23 cellular contexts compared by ENCODE assay signal in the genomic region with DNA sequence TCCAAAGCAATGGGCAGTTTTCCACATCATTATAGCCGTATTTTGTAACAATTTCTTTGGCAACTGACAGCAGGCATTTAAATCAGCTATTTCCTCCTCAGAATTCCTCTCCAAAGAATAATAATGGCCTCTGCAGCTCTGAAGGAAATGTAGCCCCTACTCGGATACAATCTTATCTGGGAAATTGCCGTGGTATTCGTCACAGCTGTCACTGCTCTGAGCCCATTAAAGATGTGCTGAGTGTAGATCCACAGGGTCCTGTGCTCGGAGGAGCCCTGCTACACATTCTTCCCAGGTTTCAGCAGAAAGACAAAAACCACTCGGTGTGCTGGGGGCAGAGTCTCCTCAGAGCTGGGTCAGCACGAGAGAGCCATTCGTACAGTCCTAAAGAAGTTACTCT.
"Had no signal": no experiment of that assay in that cellular context is flagged by ENCODE, and none has a peak within 500 bp of the region (broad histone marks: within the 10 kb centered on the region; RNA-seq: fewer than 3 reads in every experiment).

No MANE protein-coding gene starts in this region.

- H3K9me3 Mint-ChIP-seq: activated T-helper 2 cell treated with anti-CD3 and anti-CD28 coated beads, Interferon-gamma antibody, Interleukin-2, Interleukin-4, amounts not matched to agents 10 μg/mL and 5 μg/mL and 100 μg/mL, durations not matched to agents 14 hours and 24 hours and 36 hours; T-helper 2 cell treated with Interferon-gamma antibody and Interleukin-4, amounts not matched to agents 5 μg/mL and 100 μg/mL, for 36 hours had no signal

- H3K36me3 ChIP-seq: breast epithelium, gastrocnemius medialis, neutrophil, ovary, stomach, thyroid gland had no signal

- H3K4me1 ChIP-seq: breast epithelium, gastrocnemius medialis, stomach, thyroid gland had no signal

- H3K27ac Mint-ChIP-seq: activated B cell treated with CpG ODN at 0.5 μM for 24 hours; activated CD8-positive, alpha-beta memory T cell treated with anti-CD3 and anti-CD28 coated beads, Interleukin-2, amount 10 ng/mL, durations not matched to agents 7 days and 5 days; activated CD8-positive, alpha-beta T cell treated with anti-CD3 and anti-CD28 coated beads, Interleukin-2, amount 10 ng/mL, durations not matched to agents 7 days and 5 days; activated naive CD4-positive, alpha-beta T cell treated with anti-CD3 and anti-CD28 coated beads, Interleukin-2, amount 50 U/mL, for 72 hours; activated T-helper 2 cell treated with anti-CD3 and anti-CD28 coated beads, Interferon-gamma antibody, Interleukin-2, Interleukin-4, amounts not matched to agents 10 μg/mL and 5 μg/mL and 100 μg/mL, durations not matched to agents 14 hours and 24 hours and 36 hours; natural killer cell; progenitor cell of endocrine pancreas; stimulated activated naive B cell treated with anti-CD40 and anti-IgM and Interleukin-4, amounts not matched to agents 10 μg/mL and 1 μg/mL and 100 μg/mL, for 72 hours; T-cell; T-helper 2 cell treated with Interferon-gamma antibody and Interleukin-4, amounts not matched to agents 5 μg/mL and 100 μg/mL, for 36 hours had no signal

- H3K27ac ChIP-seq: breast epithelium, gastrocnemius medialis, neutrophil, ovary, stomach, thyroid gland had no signal

- DNase-seq: activated B cell treated with CpG ODN at 0.5 μM for 24 hours; activated CD4-positive, alpha-beta T cell treated with anti-CD3 and anti-CD28 coated beads, Interleukin-2, amount 50 U/mL, for 1 hour; activated CD8-positive, alpha-beta memory T cell treated with anti-CD3 and anti-CD28 coated beads, Interleukin-2, amount 10 ng/mL, durations not matched to agents 7 days and 5 days; activated CD8-positive, alpha-beta T cell treated with anti-CD3 and anti-CD28 coated beads, Interleukin-2, amount 10 ng/mL, durations not matched to agents 7 days and 5 days; activated T-cell treated with anti-CD3 and anti-CD28 coated beads, Interleukin-2, amount 50 U/mL, for 48 hours; effector CD8-positive, alpha-beta T cell; gastrocnemius medialis; glutamatergic neuron; left ventricle myocardium superior; natural killer cell; ovary; stimulated activated CD4-positive, alpha-beta T cell treated with anti-CD3 and anti-CD28 coated beads, Interleukin-15, amount 100 ng/mL, for 24 hours; stimulated activated CD4-positive, alpha-beta T cell treated with anti-CD3 and anti-CD28 coated beads, Interleukin-2, amount 100 ng/mL, for 24 hours; stimulated activated naive B cell treated with anti-CD40 and anti-IgM and Interleukin-4, amounts not matched to agents 10 μg/mL and 1 μg/mL and 100 μg/mL, for 72 hours; stomach; T-cell; thyroid gland had no signal

- H3K27me3 Mint-ChIP-seq: activated B cell treated with CpG ODN at 0.5 μM for 24 hours, progenitor cell of endocrine pancreas had no signal

- ATAC-seq: activated CD8-positive, alpha-beta memory T cell treated with anti-CD3 and anti-CD28 coated beads, Interleukin-2, amount 10 ng/mL, durations not matched to agents 7 days and 5 days; activated CD8-positive, alpha-beta T cell treated with anti-CD3 and anti-CD28 coated beads, Interleukin-2, amount 10 ng/mL, durations not matched to agents 7 days and 5 days; activated naive CD4-positive, alpha-beta T cell treated with anti-CD3 and anti-CD28 coated beads, Interleukin-2, amount 50 U/mL, for 72 hours; gastrocnemius medialis; left ventricle myocardium superior; natural killer cell; stimulated activated naive B cell treated with anti-CD40 and anti-IgM and Interleukin-4, amounts not matched to agents 10 μg/mL and 1 μg/mL and 100 μg/mL, for 72 hours; T-cell had no signal

- H3K36me3 Mint-ChIP-seq: activated CD8-positive, alpha-beta memory T cell treated with anti-CD3 and anti-CD28 coated beads, Interleukin-2, amount 10 ng/mL, durations not matched to agents 7 days and 5 days; natural killer cell; stimulated activated naive B cell treated with anti-CD40 and anti-IgM and Interleukin-4, amounts not matched to agents 10 μg/mL and 1 μg/mL and 100 μg/mL, for 72 hours; T-cell had no signal

- H3K4me3 Mint-ChIP-seq: activated B cell treated with CpG ODN at 0.5 μM for 24 hours; activated CD8-positive, alpha-beta memory T cell treated with anti-CD3 and anti-CD28 coated beads, Interleukin-2, amount 10 ng/mL, durations not matched to agents 7 days and 5 days; activated CD8-positive, alpha-beta T cell treated with anti-CD3 and anti-CD28 coated beads, Interleukin-2, amount 10 ng/mL, durations not matched to agents 7 days and 5 days; natural killer cell; stimulated activated naive B cell treated with anti-CD40 and anti-IgM and Interleukin-4, amounts not matched to agents 10 μg/mL and 1 μg/mL and 100 μg/mL, for 72 hours; T-cell; T-helper 2 cell treated with Interferon-gamma antibody and Interleukin-4, amounts not matched to agents 5 μg/mL and 100 μg/mL, for 36 hours had no signal

- H3K4me1 Mint-ChIP-seq: activated B cell treated with CpG ODN at 0.5 μM for 24 hours; activated CD8-positive, alpha-beta memory T cell treated with anti-CD3 and anti-CD28 coated beads, Interleukin-2, amount 10 ng/mL, durations not matched to agents 7 days and 5 days; natural killer cell; stimulated activated naive B cell treated with anti-CD40 and anti-IgM and Interleukin-4, amounts not matched to agents 10 μg/mL and 1 μg/mL and 100 μg/mL, for 72 hours; T-cell had no signal

- H3K9me3 ChIP-seq: gastrocnemius medialis, neutrophil, ovary, thyroid gland had no signal

- H3K27me3 ChIP-seq: breast epithelium, neutrophil, ovary, stomach, thyroid gland had no signal

- H3K4me3 ChIP-seq: breast epithelium, gastrocnemius medialis, ovary, stomach, thyroid gland had no signal
